24 cellular contexts compared by ENCODE assay signal in genomic region chr6:40778186-40778585, GRCh38.
DNase-seq lines count a peak whose midpoint lies in the region; ATAC-seq, FAIRE-seq and TF ChIP-seq lines count a peak whose summit lies in the region.
"Had no signal": no experiment of that assay in that cellular context is flagged by ENCODE, and none has a peak within 500 bp of the region (broad histone marks: within the 10 kb centered on the region; RNA-seq: fewer than 3 reads in every experiment).

No MANE protein-coding gene starts in this region.

- 84 to 93% methylated on average over 3 of the region's 3 CpGs for WGBS in tibial nerve, 2 donors

- ATAC-seq in GM21529 (IDR thresholded peaks at IDR 0.05; ENCODE audit: unreplicated experiment): no peak
- ATAC-seq: gastrocnemius medialis, sciatic nerve had no signal

- no peak for TF ChIP-seq EP300 in tibial nerve (IDR thresholded peaks at IDR 0.05)

- H3K79me2 ChIP-seq in astrocyte (ENCODE audit: insufficient read depth, low read length): no peaks in the 10 kb centered on the region

- no peak overlapping the region for H3K4me3 ChIP-seq in astrocyte (ENCODE audit: insufficient read depth, low read depth, low read length)
- H3K4me3 ChIP-seq in tibial nerve: no peak overlapping the region
- H3K4me3 ChIP-seq: gastrocnemius medialis, tibial artery had no signal

- peak overlapping the region; percentile 30 for H3K27ac ChIP-seq in astrocyte (ENCODE audit: low read depth, low read length)
- H3K27ac ChIP-seq in tibial nerve: no peak overlapping the region
- H3K27ac ChIP-seq: gastrocnemius medialis, tibial artery had no signal

- H3K27ac Mint-ChIP-seq in HFFc6: no peak overlapping the region
- no peak overlapping the region for H3K27ac Mint-ChIP-seq in astrocyte (ENCODE audit: unreplicated experiment)
- H3K27ac Mint-ChIP-seq in activated T-helper 1 cell treated with anti-CD3 and anti-CD28 coated beads, Interleukin-12 subunit alpha, Interleukin-12 subunit beta, Interleukin-2, Interleukin-4 antibody, amounts not matched to agents 30 ng/mL and 10 ng/mL and 1 ng/mL, durations not matched to agents 14 hours and 24 hours and 36 hours: no peak overlapping the region
- H3K27ac Mint-ChIP-seq: activated CD4-positive, alpha-beta T cell treated with anti-CD3 and anti-CD28 coated beads, Interleukin-2, amount 10 ng/mL, durations not matched to agents 24 days and 14 days; CD4-positive, alpha-beta memory T cell; endodermal cell; naive B cell had no signal

- TF ChIP-seq CTCF in HFFc6 (IDR thresholded peaks at IDR 0.05): no peak
- no peak for TF ChIP-seq CTCF in astrocyte (IDR thresholded peaks at IDR 0.05; ENCODE audit: insufficient read depth, low read depth, low read length)
- TF ChIP-seq CTCF in tibial nerve (IDR thresholded peaks at IDR 0.05): no peak

- H3K4me1 Mint-ChIP-seq in HFFc6 (ENCODE audit: low read depth) (no peaks in the 10 kb centered on the region), astrocyte (ENCODE audit: low read depth, unreplicated experiment) (peaks cover 11% of the 10 kb centered on the region)
- H3K4me1 Mint-ChIP-seq in activated T-helper 1 cell treated with anti-CD3 and anti-CD28 coated beads, Interleukin-12 subunit alpha, Interleukin-12 subunit beta, Interleukin-2, Interleukin-4 antibody, amounts not matched to agents 30 ng/mL and 10 ng/mL and 1 ng/mL, durations not matched to agents 14 hours and 24 hours and 36 hours (ENCODE audit: low read depth): no peaks in the 10 kb centered on the region
- H3K4me1 Mint-ChIP-seq: activated CD4-positive, alpha-beta T cell treated with anti-CD3 and anti-CD28 coated beads, Interleukin-2, amount 10 ng/mL, durations not matched to agents 24 days and 14 days; CD4-positive, alpha-beta memory T cell; endodermal cell; naive B cell had no signal

- DNase-seq in ACHN (peak; percentile 64), HFFc6 (peak; percentile 18), astrocyte (ENCODE audit: low read depth) (peak; percentile 23), iPS-NIHi7 (ENCODE audit: extremely low spot score) (peak; percentile 39), tibial nerve (ENCODE audit: low spot score in 2 of 2) (no peak), NCI-H1436 treated with DMSO at 0.1 percent for 48 hours (lab: John Stamatoyannopoulos, UW) (no peak)
- DNase-seq in activated T-helper 1 cell treated with anti-CD3 and anti-CD28 coated beads, Interleukin-12 subunit alpha, Interleukin-12 subunit beta, Interleukin-2, Interleukin-4 antibody, amounts not matched to agents 30 ng/mL and 10 ng/mL and 1 ng/mL, durations not matched to agents 14 hours and 24 hours and 36 hours (ENCODE audit: low spot score): no peak
- DNase-seq: activated CD4-positive, alpha-beta T cell treated with anti-CD3 and anti-CD28 coated beads, Interleukin-2, amount 10 ng/mL, durations not matched to agents 24 days and 14 days; activated CD8-positive, alpha-beta memory T cell treated with anti-CD3 and anti-CD28 coated beads, Interleukin-2, amount 50 U/mL, for 4 hours; activated effector memory CD4-positive, alpha-beta T cell treated with anti-CD3 and anti-CD28 coated beads, Interleukin-2, amount 50 U/mL, for 16 hours; amniotic stem cell; CD4-positive, alpha-beta memory T cell; cerebellar nuclear complex; endodermal cell; gastrocnemius medialis; KBM-7; naive B cell; NCI-H1048; NCI-H2081 treated with DMSO at 0.1 percent for 48 hours; NCI-H526; stimulated activated naive CD4-positive, alpha-beta T cell treated with Interleukin-2 at 50 U/mL for 16 hours; tibial artery had no signal

- H3K4me3 Mint-ChIP-seq in HFFc6: no peak overlapping the region
- no peak overlapping the region for H3K4me3 Mint-ChIP-seq in astrocyte (ENCODE audit: unreplicated experiment)
- H3K4me3 Mint-ChIP-seq in activated T-helper 1 cell treated with anti-CD3 and anti-CD28 coated beads, Interleukin-12 subunit alpha, Interleukin-12 subunit beta, Interleukin-2, Interleukin-4 antibody, amounts not matched to agents 30 ng/mL and 10 ng/mL and 1 ng/mL, durations not matched to agents 14 hours and 24 hours and 36 hours: no peak overlapping the region
- H3K4me3 Mint-ChIP-seq: activated CD4-positive, alpha-beta T cell treated with anti-CD3 and anti-CD28 coated beads, Interleukin-2, amount 10 ng/mL, durations not matched to agents 24 days and 14 days; CD4-positive, alpha-beta memory T cell; endodermal cell; naive B cell had no signal

- H3K9ac ChIP-seq in astrocyte (ENCODE audit: low read length): no peak overlapping the region

- no peak overlapping the region for H2AFZ ChIP-seq in astrocyte (ENCODE audit: low read depth, low read length)

- intact Hi-C loops in activated T-helper 1 cell treated with anti-CD3 and anti-CD28 coated beads, Interleukin-12 subunit alpha, Interleukin-12 subunit beta, Interleukin-2, Interleukin-4 antibody, amounts not matched to agents 30 ng/mL and 10 ng/mL and 1 ng/mL, durations not matched to agents 14 hours and 24 hours and 36 hours (cut with micrococcal nuclease): no loop called here

- no peaks in the 10 kb centered on the region for H4K20me1 ChIP-seq in astrocyte (ENCODE audit: insufficient read depth, low read length)

- peak; percentile 26 for FAIRE-seq in astrocyte (lab: Jason Lieb, UNC)

- no peaks in the 10 kb centered on the region for H3K36me3 Mint-ChIP-seq in HFFc6 (ENCODE audit: low read depth)
- no peaks in the 10 kb centered on the region for H3K36me3 Mint-ChIP-seq in astrocyte (ENCODE audit: low read depth, unreplicated experiment)
- H3K36me3 Mint-ChIP-seq in activated T-helper 1 cell treated with anti-CD3 and anti-CD28 coated beads, Interleukin-12 subunit alpha, Interleukin-12 subunit beta, Interleukin-2, Interleukin-4 antibody, amounts not matched to agents 30 ng/mL and 10 ng/mL and 1 ng/mL, durations not matched to agents 14 hours and 24 hours and 36 hours (ENCODE audit: low read depth): no peaks in the 10 kb centered on the region
- H3K36me3 Mint-ChIP-seq: CD4-positive, alpha-beta memory T cell; naive B cell had no signal

- no peaks in the 10 kb centered on the region for H3K27me3 ChIP-seq in astrocyte (ENCODE audit: insufficient read depth, low read length)
- H3K27me3 ChIP-seq in tibial nerve: no peaks in the 10 kb centered on the region
- H3K27me3 ChIP-seq: gastrocnemius medialis had no signal

- no peaks in the 10 kb centered on the region for H3K9me3 ChIP-seq in astrocyte (ENCODE audit: insufficient read depth, low read depth, low read length)
- H3K9me3 ChIP-seq in tibial nerve: no peaks in the 10 kb centered on the region
- H3K9me3 ChIP-seq: gastrocnemius medialis, tibial artery had no signal

- in situ Hi-C loops in ACHN (cut with HindIII; ENCODE audit: low pct_ligation_motif_present, low pct_unique_long_range_greater_than_20kb, low sequenced_read_pairs): no loop called here

- TF ChIP-seq POLR2A in tibial nerve (IDR thresholded peaks at IDR 0.05): no peak

- H3K4me2 ChIP-seq in astrocyte (ENCODE audit: low read length): peak overlapping the region; percentile 41

- H3K9me3 Mint-ChIP-seq in HFFc6 (no peaks in the 10 kb centered on the region), astrocyte (ENCODE audit: unreplicated experiment) (no peaks in the 10 kb centered on the region)
- H3K9me3 Mint-ChIP-seq in activated T-helper 1 cell treated with anti-CD3 and anti-CD28 coated beads, Interleukin-12 subunit alpha, Interleukin-12 subunit beta, Interleukin-2, Interleukin-4 antibody, amounts not matched to agents 30 ng/mL and 10 ng/mL and 1 ng/mL, durations not matched to agents 14 hours and 24 hours and 36 hours: no peaks in the 10 kb centered on the region
- H3K9me3 Mint-ChIP-seq: activated CD4-positive, alpha-beta T cell treated with anti-CD3 and anti-CD28 coated beads, Interleukin-2, amount 10 ng/mL, durations not matched to agents 24 days and 14 days; endodermal cell; naive B cell had no signal

- H3K27me3 Mint-ChIP-seq in HFFc6 (ENCODE audit: insufficient read depth): peaks cover 3% of the 10 kb centered on the region; the same call in 1 of the 2 replicates
- H3K27me3 Mint-ChIP-seq in astrocyte (ENCODE audit: low read depth, unreplicated experiment): peaks cover 2% of the 10 kb centered on the region
- H3K27me3 Mint-ChIP-seq in activated T-helper 1 cell treated with anti-CD3 and anti-CD28 coated beads, Interleukin-12 subunit alpha, Interleukin-12 subunit beta, Interleukin-2, Interleukin-4 antibody, amounts not matched to agents 30 ng/mL and 10 ng/mL and 1 ng/mL, durations not matched to agents 14 hours and 24 hours and 36 hours (ENCODE audit: insufficient read depth): no peaks in the 10 kb centered on the region
- H3K27me3 Mint-ChIP-seq: naive B cell had no signal

- H3K4me1 ChIP-seq in astrocyte (ENCODE audit: insufficient read depth, low read length): peaks cover 24% of the 10 kb centered on the region
- no peaks in the 10 kb centered on the region for H3K4me1 ChIP-seq in tibial nerve
- H3K4me1 ChIP-seq: tibial artery had no signal

- H3K36me3 ChIP-seq in astrocyte (ENCODE audit: insufficient read depth, low read length) (no peaks in the 10 kb centered on the region), tibial nerve (no peaks in the 10 kb centered on the region)
- H3K36me3 ChIP-seq: gastrocnemius medialis, tibial artery had no signal

Comparison
In these comparisons a context has a peak if more than half of its experiments do, and no peak if none do; other contexts are left out.
1. DNase-seq: peak in ACHN (single experiment), HFFc6 (single experiment), astrocyte (single experiment) and iPS-NIHi7 (single experiment); none in tibial nerve (0 of 2), activated T-helper 1 cell treated with anti-CD3 and anti-CD28 coated beads, Interleukin-12 subunit alpha, Interleukin-12 subunit beta, Interleukin-2, Interleukin-4 antibody, amounts not matched to agents 30 ng/mL and 10 ng/mL and 1 ng/mL, durations not matched to agents 14 hours and 24 hours and 36 hours (single experiment) and NCI-H1436 treated with DMSO at 0.1 percent for 48 hours (single experiment).